14 cellular contexts compared by ENCODE assay signal in genomic region chr14:68981124-68981523, GRCh38. TPM values are rescaled to one million over a fixed set of nuclear protein-coding genes. Genes with fewer than 3 reads are reported as not detected.
DNase-seq lines count a peak whose midpoint lies in the region; ATAC-seq and TF ChIP-seq lines count a peak whose summit lies in the region.
"Had no signal": no experiment of that assay in that cellular context is flagged by ENCODE, and none has a peak within 500 bp of the region (broad histone marks: within the 10 kb centered on the region; RNA-seq: fewer than 3 reads in every experiment).

No MANE protein-coding gene starts in this region.

- CTCF ChIA-PET in HEK293T (lab: Yijun Ruan, JAX) (no interaction called here), T-cell (lab: Charles Lee) (no interaction called here)

- no peak for TF ChIP-seq CTCF in gastroesophageal sphincter (IDR thresholded peaks at IDR 0.05)

- TF ChIP-seq POLR2A in gastroesophageal sphincter (IDR thresholded peaks at IDR 0.05), result no peak

- peaks cover 25 to 41% (median 30%) of the 10 kb centered on the region in 3 donors for H3K4me1 Mint-ChIP-seq in T-cell
- H3K4me1 Mint-ChIP-seq in stimulated activated effector memory CD8-positive, alpha-beta T cell treated with anti-CD3 and anti-CD28 coated beads, Interleukin-12 subunit alpha, Interleukin-12 subunit beta, amount 100 ng/mL, for 72 hours, result peaks cover 34% of the 10 kb centered on the region

- no peak for TF ChIP-seq EP300 in gastroesophageal sphincter (IDR thresholded peaks at IDR 0.05)

- no peak overlapping the region for H3K4me3 Mint-ChIP-seq in T-cell
- no peak overlapping the region for H3K4me3 Mint-ChIP-seq in stimulated activated effector memory CD8-positive, alpha-beta T cell treated with anti-CD3 and anti-CD28 coated beads, Interleukin-12 subunit alpha, Interleukin-12 subunit beta, amount 100 ng/mL, for 72 hours

- POLR2A ChIA-PET in HEK293T (lab: Yijun Ruan, JAX) (no interaction called here), T-cell (lab: Charles Lee) (no interaction called here)

- no peaks in the 10 kb centered on the region for H3K9me3 ChIP-seq in gastroesophageal sphincter
- H3K9me3 ChIP-seq: MG63, neutrophil had no signal

- peak overlapping the region in 3 of 4 donors; percentile 8 to 99 (median 98) for H3K27ac ChIP-seq in gastroesophageal sphincter

- no peaks in the 10 kb centered on the region for H3K36me3 ChIP-seq in gastroesophageal sphincter
- H3K36me3 ChIP-seq: neutrophil had no signal

- peak in 1 of 4 experiments; percentile 26 for ATAC-seq in T-cell (replicated peaks in 1 of 4)
- no peak for ATAC-seq in gastroesophageal sphincter
- ATAC-seq in stimulated activated effector memory CD8-positive, alpha-beta T cell treated with anti-CD3 and anti-CD28 coated beads, Interleukin-12 subunit alpha, Interleukin-12 subunit beta, amount 100 ng/mL, for 72 hours, result peak; percentile 58
- no peak for ATAC-seq in HG03457 (IDR thresholded peaks at IDR 0.05; ENCODE audit: unreplicated experiment)

- H3K4me1 ChIP-seq in gastroesophageal sphincter, result peaks cover 0 to 52% (median 7%) of the 10 kb centered on the region in 3 donors

- DNase-seq in HEK293T (ENCODE audit: extremely low spot score) (no peak), T-cell (peak in 1 of 34 experiments; percentile 31), SHP77 (lab: John Stamatoyannopoulos, UW) (no peak), RKO (ENCODE audit: low spot score) (no peak)
- DNase-seq in stimulated activated effector memory CD8-positive, alpha-beta T cell treated with anti-CD3 and anti-CD28 coated beads, Interleukin-12 subunit alpha, Interleukin-12 subunit beta, amount 100 ng/mL, for 72 hours (ENCODE audit: low spot score in 2 of 2), result no peak
- DNase-seq: DND-41; immature natural killer cell; MG63; NCI-H1930; NCI-H510A; stimulated activated CD4-positive, alpha-beta T cell treated with anti-CD3 and anti-CD28 coated beads, Interleukin-4, amount 100 ng/mL, for 1 hour had no signal

- peak overlapping the region; percentile 0 to 4 for H3K27ac Mint-ChIP-seq in T-cell
- H3K27ac Mint-ChIP-seq in stimulated activated effector memory CD8-positive, alpha-beta T cell treated with anti-CD3 and anti-CD28 coated beads, Interleukin-12 subunit alpha, Interleukin-12 subunit beta, amount 100 ng/mL, for 72 hours, result no peak overlapping the region

- no peaks in the 10 kb centered on the region for H3K27me3 ChIP-seq in gastroesophageal sphincter
- H3K27me3 ChIP-seq: MG63, neutrophil had no signal

- no peaks in the 10 kb centered on the region for H3K9me3 Mint-ChIP-seq in T-cell
- no peaks in the 10 kb centered on the region for H3K9me3 Mint-ChIP-seq in stimulated activated effector memory CD8-positive, alpha-beta T cell treated with anti-CD3 and anti-CD28 coated beads, Interleukin-12 subunit alpha, Interleukin-12 subunit beta, amount 100 ng/mL, for 72 hours
- H3K9me3 Mint-ChIP-seq: immature natural killer cell had no signal

- WGBS in gastroesophageal sphincter (ENCODE audit: low coverage in 1 of 2), 2 donors, result 73 to 79% methylated on average over 3 to 4 of the region's 4 CpGs

- H3K27me3 Mint-ChIP-seq in T-cell, result peaks cover 0 to 2% of the 10 kb centered on the region in 2 donors

- no peak overlapping the region for H3K4me3 ChIP-seq in gastroesophageal sphincter
- H3K4me3 ChIP-seq: MG63 had no signal

- no peaks in the 10 kb centered on the region for H3K36me3 Mint-ChIP-seq in T-cell
- no peaks in the 10 kb centered on the region for H3K36me3 Mint-ChIP-seq in stimulated activated effector memory CD8-positive, alpha-beta T cell treated with anti-CD3 and anti-CD28 coated beads, Interleukin-12 subunit alpha, Interleukin-12 subunit beta, amount 100 ng/mL, for 72 hours
- H3K36me3 Mint-ChIP-seq: immature natural killer cell had no signal

TF ChIP-seq in HEK293T, 16 proteins besides CTCF, POLR2A, EP300 and RAD21:
- no peak for TF ChIP-seq ELF4 (IDR thresholded peaks at IDR 0.05)
- TF ChIP-seq L3MBTL2 (conservative IDR thresholded peaks at IDR 0.05), result no peak
- TF ChIP-seq PKNOX1 (IDR thresholded peaks at IDR 0.05), result 0 out of 2 replicates have a peak, but pooled peaks have one; percentile 17
- no peak for TF ChIP-seq LEF1 (IDR thresholded peaks at IDR 0.05; ENCODE audit: borderline replicate concordance)

RNA-seq across cellular contexts. Expression of gene ACTN1, which starts 2.0 kb away (rescaled TPM):
- 100 to 1,000 TPM in 4 of 5 donors, 10 to 100 TPM in 1; 84.8 to 219 (median 122) TPM for total RNA-seq in T-cell
- 1,000 to 10,000 TPM in 2 of 4 donors, 100 to 1,000 TPM in 2; 776 to 1,910 (median 969) TPM for total RNA-seq in gastroesophageal sphincter
